Comparison of ENCODE assay signal across 8 cellular contexts in the genomic region with DNA sequence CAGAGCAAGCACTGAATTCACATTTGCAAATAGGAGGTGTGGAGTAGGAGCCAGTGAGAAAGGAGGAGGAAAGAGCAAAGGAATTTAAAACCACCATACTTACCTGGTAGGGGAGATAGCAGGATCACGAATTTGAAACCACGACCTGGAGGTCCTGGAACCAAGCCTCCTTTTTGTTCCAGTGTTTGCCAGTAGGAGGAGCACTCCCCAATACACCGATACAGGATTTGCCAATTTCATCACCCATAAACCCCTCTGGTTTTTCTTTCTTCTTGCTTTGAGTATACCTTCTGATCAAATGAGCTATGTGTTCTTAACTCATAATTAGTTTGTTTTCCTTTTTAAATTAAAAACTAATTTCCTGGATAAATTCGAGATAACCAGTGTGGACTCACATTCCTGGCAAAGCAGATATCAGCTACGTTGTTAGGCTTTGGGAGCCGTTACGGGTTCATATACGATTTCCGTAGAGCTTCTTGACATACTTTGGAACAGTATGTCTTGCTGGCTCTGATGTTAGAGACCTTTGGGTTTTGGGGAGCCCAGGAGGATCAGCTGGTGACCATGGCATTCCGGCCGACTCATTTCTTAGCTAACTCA. TPM values are rescaled to one million over a fixed set of nuclear protein-coding genes. Genes with fewer than 3 reads are reported as not detected.
A peak's percentile ranks its signal among the peaks of the same experiment; 100 is the strongest.
DNase-seq lines count a peak whose midpoint lies in the region; ATAC-seq and TF ChIP-seq lines count a peak whose summit lies in the region.

No MANE protein-coding gene starts in this region.

- intact Hi-C loops in thyroid gland (cut with DNase I): no loop called here

- H3K4me3 ChIP-seq in thyroid gland (replicated peaks in 1 of 3): no peak overlapping the region

- peaks cover under 1 to 5% of the 10 kb centered on the region in 2 donors for H3K4me1 ChIP-seq in thyroid gland

- TF ChIP-seq POLR2A in thyroid gland (IDR thresholded peaks at IDR 0.05): no peak

- H3K27ac ChIP-seq in thyroid gland: no peak overlapping the region

- H3K9me3 ChIP-seq in thyroid gland: no peaks in the 10 kb centered on the region

- DNase-seq in stimulated activated CD4-positive, alpha-beta T cell treated with anti-CD3 and anti-CD28 coated beads, Interleukin-12 subunit alpha, Interleukin-12 subunit beta, amount 100 ng/mL, for 4 hours: peak; percentile 6
- no peak for DNase-seq in stimulated activated CD4-positive, alpha-beta T cell treated with anti-CD3 and anti-CD28 coated beads, Interleukin-4, amount 100 ng/mL, for 1 hour
- peak; percentile 3 to 41 for DNase-seq in activated CD4-positive, alpha-beta T cell treated with anti-CD3 and anti-CD28 coated beads for 4 hours
- peak; percentile 5 for DNase-seq in foreskin melanocyte
- no peak for DNase-seq in thyroid gland
- DNase-seq in DMS114 treated with DMSO at 0.1 percent for 48 hours (lab: John Stamatoyannopoulos, UW; ENCODE audit: unreplicated experiment): no peak

- peak in 5 of 6 experiments; percentile 24 to 61 (median 36) for TF ChIP-seq CTCF in thyroid gland (IDR thresholded peaks at IDR 0.05)

- 77 to 86% methylated on average over 11 of the region's 11 CpGs for WGBS in thyroid gland, 2 donors

- no peak for ATAC-seq in HG02623 (IDR thresholded peaks at IDR 0.05; ENCODE audit: unreplicated experiment)
- ATAC-seq in HG02884 (IDR thresholded peaks at IDR 0.05; ENCODE audit: unreplicated experiment): no peak

- no peaks in the 10 kb centered on the region for H3K36me3 ChIP-seq in thyroid gland

- H3K27me3 ChIP-seq in thyroid gland: no peaks in the 10 kb centered on the region

RNA-seq across cellular contexts. Expression of a gene that starts 22.7 kb away (rescaled TPM):
- total RNA-seq in thyroid gland: under 1 TPM in 1 of 4 donors, not detected in 3; 0.22 TPM

RNA-seq across cellular contexts. Expression of a gene that starts 53.6 kb away (rescaled TPM):
- 10 to 100 TPM in 1 of 4 donors, 1 to 10 TPM in 3; 8.7 to 12.8 (median 9.5) TPM for total RNA-seq in thyroid gland

Comparison
In these comparisons a context has a peak if more than half of its experiments do, and no peak if none do; other contexts are left out.
1. DNase-seq: peak in stimulated activated CD4-positive, alpha-beta T cell treated with anti-CD3 and anti-CD28 coated beads, Interleukin-12 subunit alpha, Interleukin-12 subunit beta, amount 100 ng/mL, for 4 hours (single experiment), activated CD4-positive, alpha-beta T cell treated with anti-CD3 and anti-CD28 coated beads for 4 hours (2 of 2) and foreskin melanocyte (single experiment); none in stimulated activated CD4-positive, alpha-beta T cell treated with anti-CD3 and anti-CD28 coated beads, Interleukin-4, amount 100 ng/mL, for 1 hour (single experiment), thyroid gland (0 of 2) and DMS114 treated with DMSO at 0.1 percent for 48 hours (single experiment).